Comparison of ENCODE assay signal across 15 cellular contexts in genomic region chr12:48965447-48965846, GRCh38. TPM values are rescaled to one million over a fixed set of nuclear protein-coding genes. Genes with fewer than 3 reads are reported as not detected.
A peak's percentile ranks its signal among the peaks of the same experiment; 100 is the strongest.
DNase-seq lines count a peak whose midpoint lies in the region; ATAC-seq and TF ChIP-seq lines count a peak whose summit lies in the region.
"Had no signal": no experiment of that assay in that cellular context is flagged by ENCODE, and none has a peak within 500 bp of the region (broad histone marks: within the 10 kb centered on the region; RNA-seq: fewer than 3 reads in every experiment).

No MANE protein-coding gene starts in this region.

- no peak overlapping the region for H3T11ph ChIP-seq in H9 (ENCODE audit: low read length)

- H3K56ac ChIP-seq in H9 (ENCODE audit: insufficient read length, low read depth, low read length): no peak overlapping the region

- no peak overlapping the region for H4K91ac ChIP-seq in H9 (ENCODE audit: insufficient read length, low read depth, low read length)

- H3K14ac ChIP-seq in H9 (ENCODE audit: insufficient read depth, low read length): no peak overlapping the region

- H4K5ac ChIP-seq in H9 (ENCODE audit: insufficient read length, low read depth, low read length): no peak overlapping the region

- no peaks in the 10 kb centered on the region for H3K36me3 ChIP-seq in kidney epithelial cell (ENCODE audit: control insufficient read depth, insufficient read depth, low read length)
- H3K36me3 ChIP-seq: tibial artery had no signal

- no peak overlapping the region for H3K4ac ChIP-seq in H9 (ENCODE audit: low read depth, low read length)

- ATAC-seq in HG03108 (IDR thresholded peaks at IDR 0.05; ENCODE audit: unreplicated experiment): no peak
- ATAC-seq: esophagus mucosa had no signal

- peaks cover 11% of the 10 kb centered on the region for H3K4me1 ChIP-seq in H9 (ENCODE audit: insufficient read depth, low read length)

- DNase-seq in AG08396 (ENCODE audit: low spot score): peak; percentile 53
- DNase-seq in H9: peak; percentile 77
- DNase-seq in amniotic epithelial cell (ENCODE audit: low read depth): peak; percentile 27
- no peak for DNase-seq in kidney epithelial cell (ENCODE audit: low read depth)
- no peak for DNase-seq in immature natural killer cell
- no peak for DNase-seq in SW 1271 (lab: John Stamatoyannopoulos, UW)
- no peak for DNase-seq in NK-92 treated with Interleukin-12 subunit alpha and Interleukin-12 subunit beta, amount 100 ng/mL, for 24 hours (lab: John Stamatoyannopoulos, UW)
- DNase-seq: GDM1; Kasumi-1; NCI-H748 treated with DMSO at 0.1 percent for 48 hours; stimulated activated CD4-positive, alpha-beta T cell treated with anti-CD3 and anti-CD28 coated beads, Interleukin-2, amount 100 ng/mL, for 24 hours; tibial artery had no signal

- peak overlapping the region; percentile 5 for H3K4me2 ChIP-seq in H9 (ENCODE audit: insufficient read depth, insufficient read length, low read length)

- H3K27me3 ChIP-seq in H9 (ENCODE audit: insufficient read depth, low read length) (peaks cover 28% of the 10 kb centered on the region; the same call in 1 of the 2 replicates), kidney epithelial cell (ENCODE audit: control insufficient read depth, insufficient read depth, low read length) (peaks cover 28% of the 10 kb centered on the region)

- H3K27me3 Mint-ChIP-seq in H9 (ENCODE audit: low read depth): peaks cover 41% of the 10 kb centered on the region
- peaks cover 0 to 9% (median 0%) of the 10 kb centered on the region in 3 donors for H3K27me3 Mint-ChIP-seq in immature natural killer cell (ENCODE audit: low read depth in 3 of 3)
- H3K27me3 Mint-ChIP-seq: activated naive CD4-positive, alpha-beta T cell treated with anti-CD3 and anti-CD28 coated beads, Interleukin-2, amount 50 U/mL, for 24 hours had no signal

- H2AFZ ChIP-seq in H9 (ENCODE audit: low read length): no peak overlapping the region

- no peak overlapping the region for H2BK20ac ChIP-seq in H9 (ENCODE audit: low read depth, low read length, poor library complexity, severe bottlenecking)

- H2AK5ac ChIP-seq in H9 (ENCODE audit: insufficient read length, low read length): no peak overlapping the region

- H3K4me3 ChIP-seq in kidney epithelial cell (ENCODE audit: low read depth, low read length): no peak overlapping the region
- H3K4me3 ChIP-seq: tibial artery had no signal

- H2BK15ac ChIP-seq in H9 (ENCODE audit: low read depth, low read length): no peak overlapping the region

- H3K27ac Mint-ChIP-seq in H9 (peak overlapping the region in 2 of 3 experiments; percentile 58 to 87; a peak in 4 of 7 replicates), immature natural killer cell (no peak overlapping the region)
- H3K27ac Mint-ChIP-seq: activated naive CD4-positive, alpha-beta T cell treated with anti-CD3 and anti-CD28 coated beads, Interleukin-2, amount 50 U/mL, for 24 hours had no signal

- peaks cover 4% of the 10 kb centered on the region for H3K23me2 ChIP-seq in H9 (ENCODE audit: insufficient read length, low read depth, low read length, poor library complexity, severe bottlenecking)

- peak; percentile 61; the same call in 2 of the 3 replicates for TF ChIP-seq CTCF in H9 (conservative IDR thresholded peaks at IDR 0.05)
- peak; percentile 41 for TF ChIP-seq CTCF in kidney epithelial cell (IDR thresholded peaks at IDR 0.05; ENCODE audit: insufficient read depth, low read length, poor library complexity, severe bottlenecking)

- H4K20me1 ChIP-seq in H9 (ENCODE audit: control insufficient read depth, insufficient read depth, insufficient read length): no peaks in the 10 kb centered on the region

- H3K23ac ChIP-seq in H9 (ENCODE audit: insufficient read length, low read depth, low read length): no peak overlapping the region

- no peak overlapping the region for H3K27ac ChIP-seq in H9 (ENCODE audit: insufficient read length, low read depth, low read length)
- H3K27ac ChIP-seq: tibial artery had no signal

- H3K4me1 Mint-ChIP-seq in H9 (peaks cover 48 to 49% of the 10 kb centered on the region in 2 experiments), immature natural killer cell (peaks cover 5 to 12% of the 10 kb centered on the region in 2 donors)

- no peak overlapping the region for H2BK12ac ChIP-seq in H9 (ENCODE audit: insufficient read length, low read depth, low read length)

- H3K9ac ChIP-seq in H9 (ENCODE audit: extremely low read depth, insufficient read length, low read length): no peak overlapping the region

- H2BK120ac ChIP-seq in H9 (ENCODE audit: low read depth, low read length, poor library complexity, severe bottlenecking): no peak overlapping the region

- H4K8ac ChIP-seq in H9 (replicated peaks; ENCODE audit: insufficient read length, low read depth, low read length): no peak overlapping the region

- no peaks in the 10 kb centered on the region for H3K79me2 ChIP-seq in H9 (ENCODE audit: insufficient read depth, low read length)

- H3K9me3 ChIP-seq in H9 (ENCODE audit: control insufficient read depth, low read depth, low read length): no peaks in the 10 kb centered on the region
- H3K9me3 ChIP-seq: tibial artery had no signal

- no peaks in the 10 kb centered on the region for H3K79me1 ChIP-seq in H9 (ENCODE audit: insufficient read depth, low read depth, low read length, poor library complexity, severe bottlenecking)

- no peak overlapping the region for H3K18ac ChIP-seq in H9 (ENCODE audit: insufficient read length, low read depth, low read length)

- no peaks in the 10 kb centered on the region for H3K9me3 Mint-ChIP-seq in H9
- no peaks in the 10 kb centered on the region for H3K9me3 Mint-ChIP-seq in immature natural killer cell
- H3K9me3 Mint-ChIP-seq: activated naive CD4-positive, alpha-beta T cell treated with anti-CD3 and anti-CD28 coated beads, Interleukin-2, amount 50 U/mL, for 24 hours had no signal

- H2BK5ac ChIP-seq in H9 (ENCODE audit: insufficient read length, low read length): no peak overlapping the region

- H3K4me3 Mint-ChIP-seq in H9: peak overlapping the region in 1 of 2 experiments; percentile 63; a peak in 1 of 5 replicates
- no peak overlapping the region for H3K4me3 Mint-ChIP-seq in immature natural killer cell
- H3K4me3 Mint-ChIP-seq: activated naive CD4-positive, alpha-beta T cell treated with anti-CD3 and anti-CD28 coated beads, Interleukin-2, amount 50 U/mL, for 24 hours had no signal

- H3K36me3 Mint-ChIP-seq in H9 (ENCODE audit: insufficient read depth in 1 of 3, low read depth in 3 of 3): no peaks in the 10 kb centered on the region
- no peaks in the 10 kb centered on the region for H3K36me3 Mint-ChIP-seq in immature natural killer cell
- H3K36me3 Mint-ChIP-seq: activated naive CD4-positive, alpha-beta T cell treated with anti-CD3 and anti-CD28 coated beads, Interleukin-2, amount 50 U/mL, for 24 hours had no signal

RNA-seq across cellular contexts. Expression of gene WNT10B, which starts 6.1 kb away (rescaled TPM):
- total RNA-seq in H9 (2021) (0.37 and 0.53 TPM in 2 replicates), kidney epithelial cell (not detected in 2 replicates)
- polyA plus RNA-seq in immature natural killer cell: under 1 TPM in 2 of 3 donors, not detected in 1; 0.45 to 0.68 TPM

RNA-seq across cellular contexts. Expression of gene ARF3, which starts 8.2 kb away (rescaled TPM):
- total RNA-seq in H9 (2021) (254 and 263 TPM in 2 replicates), kidney epithelial cell (77.9 and 101 TPM in 2 replicates)
- polyA plus RNA-seq in immature natural killer cell: 10 to 100 TPM; 31.2 to 40.7 (median 37.2) TPM

RNA-seq across cellular contexts. Expression of gene WNT1, which starts 12.7 kb away (rescaled TPM):
- total RNA-seq in H9 (2021) (not detected in 2 replicates), kidney epithelial cell (not detected in 2 replicates)
- 1 to 10 TPM in 1 of 3 donors, under 1 TPM in 1, not detected in 1; 0.86 to 1.2 TPM for polyA plus RNA-seq in immature natural killer cell
- total RNA-seq: esophagus mucosa had no signal

RNA-seq across cellular contexts. Expression of gene DDN, which starts 33.7 kb away (rescaled TPM):
- total RNA-seq in H9 (2021) (0.35 and 0.39 TPM in 2 replicates), kidney epithelial cell (0.13 and 0.34 TPM in 2 replicates)
- polyA plus RNA-seq in immature natural killer cell: not detected

RNA-seq across cellular contexts. Expression of gene FKBP11, which starts 40.2 kb away (rescaled TPM):
- 40.8 and 43.6 TPM in 2 replicates for total RNA-seq in H9 (2021)
- total RNA-seq in kidney epithelial cell: 12.4 and 14.8 TPM in 2 replicates
- polyA plus RNA-seq in immature natural killer cell: 100 to 1,000 TPM; 195 to 241 (median 226) TPM

Comparison
In these comparisons a context has a peak if more than half of its experiments do, and no peak if none do; other contexts are left out.
1. DNase-seq: peak in AG08396 (single experiment), H9 (single experiment) and amniotic epithelial cell (single experiment); none in kidney epithelial cell (single experiment), immature natural killer cell (0 of 3), SW 1271 (0 of 2) and NK-92 treated with Interleukin-12 subunit alpha and Interleukin-12 subunit beta, amount 100 ng/mL, for 24 hours (single experiment).
2. H3K27ac Mint-ChIP-seq: peak in H9 (2 of 3); none in immature natural killer cell (0 of 6).